32 cellular contexts compared by ENCODE assay signal in the genomic region with DNA sequence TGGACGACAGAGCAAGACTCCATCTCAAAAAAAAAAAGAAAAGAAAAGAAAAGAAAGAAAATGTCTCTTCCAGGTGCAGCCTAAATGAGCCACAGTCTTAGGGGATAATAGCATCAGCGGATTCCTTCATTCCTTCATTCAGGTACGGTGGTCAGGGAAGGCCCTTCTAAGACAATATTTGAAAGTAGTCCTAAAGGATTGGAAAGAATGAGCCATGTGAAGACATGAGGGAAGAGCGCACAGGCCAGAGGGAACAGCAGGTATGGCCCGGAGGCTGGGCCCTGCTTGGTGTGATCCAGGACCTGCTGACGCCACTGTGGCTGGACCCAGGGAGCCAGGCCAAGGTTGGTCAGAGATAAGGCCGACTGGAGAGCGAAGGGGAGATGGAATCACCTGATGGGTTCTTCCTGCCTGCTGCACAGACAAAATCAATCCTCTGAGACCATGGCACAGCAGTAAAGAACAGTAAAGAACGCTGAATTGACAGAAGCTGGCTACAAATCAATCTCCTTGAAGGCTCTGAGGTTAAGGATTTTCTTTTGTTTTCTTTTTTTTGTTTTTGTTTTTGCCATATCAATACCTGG.
"Had no signal": no experiment of that assay in that cellular context is flagged by ENCODE, and none has a peak within 500 bp of the region (broad histone marks: within the 10 kb centered on the region; RNA-seq: fewer than 3 reads in every experiment).

No MANE protein-coding gene starts in this region.

- H3K9me3 Mint-ChIP-seq: activated CD4-positive, alpha-beta memory T cell treated with anti-CD3 and anti-CD28 coated beads for 36 hours; activated CD4-positive, alpha-beta T cell treated with anti-CD3 and anti-CD28 coated beads, Interleukin-2, amount 10 ng/mL, durations not matched to agents 24 days and 14 days; activated naive CD4-positive, alpha-beta T cell treated with anti-CD3 and anti-CD28 coated beads for 36 hours; activated naive CD4-positive, alpha-beta T cell treated with anti-CD3 and anti-CD28 coated beads, Interleukin-2, amount 50 U/mL, for 24 hours; activated naive CD8-positive, alpha-beta T cell treated with anti-CD3 and anti-CD28 coated beads for 36 hours; activated naive CD8-positive, alpha-beta T cell treated with anti-CD3 and anti-CD28 coated beads, Interleukin-2, amount 50 U/mL, for 24 hours; activated T-helper 1 cell treated with anti-CD3 and anti-CD28 coated beads, Interleukin-12 subunit alpha, Interleukin-12 subunit beta, Interleukin-2, Interleukin-4 antibody, amounts not matched to agents 30 ng/mL and 10 ng/mL and 1 ng/mL, durations not matched to agents 14 hours and 24 hours and 36 hours; activated T-helper 2 cell treated with anti-CD3 and anti-CD28 coated beads, Interferon-gamma antibody, Interleukin-2, Interleukin-4, amounts not matched to agents 10 μg/mL and 5 μg/mL and 100 μg/mL, durations not matched to agents 14 hours and 24 hours and 36 hours; brain; central memory CD8-positive, alpha-beta T cell; endodermal cell had no signal

- H3K4me3 ChIP-seq: adrenal gland, colonic mucosa, dorsolateral prefrontal cortex, gastrocnemius medialis, heart left ventricle had no signal

- H3K4me1 ChIP-seq: adrenal gland, colonic mucosa, foreskin keratinocyte, gastrocnemius medialis, heart left ventricle had no signal

- H3K9me3 ChIP-seq: adrenal gland, colonic mucosa, gastrocnemius medialis, heart left ventricle had no signal

- H3K27me3 Mint-ChIP-seq: activated CD4-positive, alpha-beta memory T cell treated with anti-CD3 and anti-CD28 coated beads for 36 hours; activated CD4-positive, alpha-beta T cell treated with anti-CD3 and anti-CD28 coated beads for 36 hours; activated naive CD4-positive, alpha-beta T cell treated with anti-CD3 and anti-CD28 coated beads, Interleukin-2, amount 50 U/mL, for 24 hours; activated naive CD8-positive, alpha-beta T cell treated with anti-CD3 and anti-CD28 coated beads for 36 hours; activated naive CD8-positive, alpha-beta T cell treated with anti-CD3 and anti-CD28 coated beads, Interleukin-2, amount 50 U/mL, for 24 hours; central memory CD8-positive, alpha-beta T cell had no signal

- H3K36me3 Mint-ChIP-seq: activated CD4-positive, alpha-beta memory T cell treated with anti-CD3 and anti-CD28 coated beads for 36 hours; activated CD8-positive, alpha-beta memory T cell treated with anti-CD3 and anti-CD28 coated beads, Interleukin-2, amount 10 ng/mL, durations not matched to agents 7 days and 5 days; activated naive CD4-positive, alpha-beta T cell treated with anti-CD3 and anti-CD28 coated beads, Interleukin-2, amount 50 U/mL, for 24 hours; activated naive CD8-positive, alpha-beta T cell treated with anti-CD3 and anti-CD28 coated beads for 36 hours; brain had no signal

- ATAC-seq: activated CD4-positive, alpha-beta T cell treated with anti-CD3 and anti-CD28 coated beads for 36 hours; activated CD8-positive, alpha-beta memory T cell treated with anti-CD3 and anti-CD28 coated beads, Interleukin-2, amount 10 ng/mL, durations not matched to agents 7 days and 5 days; activated CD8-positive, alpha-beta T cell treated with anti-CD3 and anti-CD28 coated beads, Interleukin-2, amount 10 ng/mL, durations not matched to agents 7 days and 5 days; activated naive CD8-positive, alpha-beta T cell treated with anti-CD3 and anti-CD28 coated beads, Interleukin-2, amount 50 U/mL, for 24 hours; esophagus mucosa; foreskin keratinocyte; gastrocnemius medialis had no signal

- H3K27me3 ChIP-seq: adrenal gland, colonic mucosa, dorsolateral prefrontal cortex, foreskin keratinocyte, gastrocnemius medialis, heart left ventricle had no signal

- H3K27ac Mint-ChIP-seq: activated CD4-positive, alpha-beta memory T cell treated with anti-CD3 and anti-CD28 coated beads for 36 hours; activated CD4-positive, alpha-beta T cell treated with anti-CD3 and anti-CD28 coated beads for 36 hours; activated CD4-positive, alpha-beta T cell treated with anti-CD3 and anti-CD28 coated beads, Interleukin-2, amount 10 ng/mL, durations not matched to agents 24 days and 14 days; activated CD8-positive, alpha-beta memory T cell treated with anti-CD3 and anti-CD28 coated beads, Interleukin-2, amount 10 ng/mL, durations not matched to agents 7 days and 5 days; activated CD8-positive, alpha-beta T cell treated with anti-CD3 and anti-CD28 coated beads, Interleukin-2, amount 10 ng/mL, durations not matched to agents 7 days and 5 days; activated naive CD4-positive, alpha-beta T cell treated with anti-CD3 and anti-CD28 coated beads for 36 hours; activated naive CD4-positive, alpha-beta T cell treated with anti-CD3 and anti-CD28 coated beads, Interleukin-2, amount 50 U/mL, for 24 hours; activated naive CD8-positive, alpha-beta T cell treated with anti-CD3 and anti-CD28 coated beads for 36 hours; activated naive CD8-positive, alpha-beta T cell treated with anti-CD3 and anti-CD28 coated beads, Interleukin-2, amount 50 U/mL, for 24 hours; activated T-helper 1 cell treated with anti-CD3 and anti-CD28 coated beads, Interleukin-12 subunit alpha, Interleukin-12 subunit beta, Interleukin-2, Interleukin-4 antibody, amounts not matched to agents 30 ng/mL and 10 ng/mL and 1 ng/mL, durations not matched to agents 14 hours and 24 hours and 36 hours; activated T-helper 2 cell treated with anti-CD3 and anti-CD28 coated beads, Interferon-gamma antibody, Interleukin-2, Interleukin-4, amounts not matched to agents 10 μg/mL and 5 μg/mL and 100 μg/mL, durations not matched to agents 14 hours and 24 hours and 36 hours; brain; endodermal cell had no signal

- H3K27ac ChIP-seq: adrenal gland, colonic mucosa, dorsolateral prefrontal cortex, foreskin keratinocyte, gastrocnemius medialis had no signal

- DNase-seq: activated CD4-positive, alpha-beta memory T cell treated with anti-CD3 and anti-CD28 coated beads for 36 hours; activated CD4-positive, alpha-beta T cell treated with anti-CD3 and anti-CD28 coated beads for 36 hours; activated CD4-positive, alpha-beta T cell treated with anti-CD3 and anti-CD28 coated beads, Interleukin-2, amount 10 ng/mL, durations not matched to agents 24 days and 14 days; activated CD4-positive, CD25-positive, alpha-beta regulatory T cell; activated CD4-positive, CD25-positive, alpha-beta regulatory T cell treated with anti-CD3 and anti-CD28 coated beads, Interleukin-2, amount 50 U/mL, for 72 hours; activated CD8-positive, alpha-beta memory T cell treated with anti-CD3 and anti-CD28 coated beads, Interleukin-2, amount 10 ng/mL, durations not matched to agents 7 days and 5 days; activated CD8-positive, alpha-beta memory T cell treated with anti-CD3 and anti-CD28 coated beads, Interleukin-2, amount 50 U/mL, for 4 hours; activated CD8-positive, alpha-beta T cell treated with anti-CD3 and anti-CD28 coated beads, Interleukin-2, amount 10 ng/mL, durations not matched to agents 7 days and 5 days; activated effector memory CD4-positive, alpha-beta T cell treated with anti-CD3 and anti-CD28 coated beads, Interleukin-2, amount 50 U/mL, for 16 hours; activated naive CD4-positive, alpha-beta T cell treated with anti-CD3 and anti-CD28 coated beads for 36 hours; activated naive CD8-positive, alpha-beta T cell treated with anti-CD3 and anti-CD28 coated beads for 36 hours; activated naive CD8-positive, alpha-beta T cell treated with anti-CD3 and anti-CD28 coated beads, Interleukin-2, amount 50 U/mL, for 24 hours; activated T-cell treated with anti-CD3 and anti-CD28 coated beads, Interleukin-2, amount 50 U/mL, for 1 hour; activated T-cell treated with anti-CD3 and anti-CD28 coated beads, Interleukin-2, amount 50 U/mL, for 48 hours; amygdala; colonic mucosa; dorsolateral prefrontal cortex; effector memory CD4-positive, alpha-beta T cell; endodermal cell; foreskin keratinocyte; gastrocnemius medialis; glutamatergic neuron; heart left ventricle; T-helper 2 cell had no signal

- H3K4me1 Mint-ChIP-seq: activated CD4-positive, alpha-beta T cell treated with anti-CD3 and anti-CD28 coated beads for 36 hours; activated CD4-positive, alpha-beta T cell treated with anti-CD3 and anti-CD28 coated beads, Interleukin-2, amount 10 ng/mL, durations not matched to agents 24 days and 14 days; activated CD8-positive, alpha-beta memory T cell treated with anti-CD3 and anti-CD28 coated beads, Interleukin-2, amount 10 ng/mL, durations not matched to agents 7 days and 5 days; activated naive CD4-positive, alpha-beta T cell treated with anti-CD3 and anti-CD28 coated beads, Interleukin-2, amount 50 U/mL, for 24 hours; activated naive CD8-positive, alpha-beta T cell treated with anti-CD3 and anti-CD28 coated beads for 36 hours; activated naive CD8-positive, alpha-beta T cell treated with anti-CD3 and anti-CD28 coated beads, Interleukin-2, amount 50 U/mL, for 24 hours; brain; central memory CD8-positive, alpha-beta T cell had no signal

- H3K4me3 Mint-ChIP-seq: activated CD4-positive, alpha-beta memory T cell treated with anti-CD3 and anti-CD28 coated beads for 36 hours; activated CD4-positive, alpha-beta T cell treated with anti-CD3 and anti-CD28 coated beads for 36 hours; activated CD4-positive, alpha-beta T cell treated with anti-CD3 and anti-CD28 coated beads, Interleukin-2, amount 10 ng/mL, durations not matched to agents 24 days and 14 days; activated CD8-positive, alpha-beta memory T cell treated with anti-CD3 and anti-CD28 coated beads, Interleukin-2, amount 10 ng/mL, durations not matched to agents 7 days and 5 days; activated CD8-positive, alpha-beta T cell treated with anti-CD3 and anti-CD28 coated beads, Interleukin-2, amount 10 ng/mL, durations not matched to agents 7 days and 5 days; activated naive CD4-positive, alpha-beta T cell treated with anti-CD3 and anti-CD28 coated beads for 36 hours; activated naive CD4-positive, alpha-beta T cell treated with anti-CD3 and anti-CD28 coated beads, Interleukin-2, amount 50 U/mL, for 24 hours; activated naive CD8-positive, alpha-beta T cell treated with anti-CD3 and anti-CD28 coated beads for 36 hours; activated naive CD8-positive, alpha-beta T cell treated with anti-CD3 and anti-CD28 coated beads, Interleukin-2, amount 50 U/mL, for 24 hours; activated T-helper 1 cell treated with anti-CD3 and anti-CD28 coated beads, Interleukin-12 subunit alpha, Interleukin-12 subunit beta, Interleukin-2, Interleukin-4 antibody, amounts not matched to agents 30 ng/mL and 10 ng/mL and 1 ng/mL, durations not matched to agents 14 hours and 24 hours and 36 hours; brain; central memory CD8-positive, alpha-beta T cell; endodermal cell had no signal

- FAIRE-seq: bronchial epithelial cell had no signal

- H3K36me3 ChIP-seq: adrenal gland, colonic mucosa, gastrocnemius medialis, heart left ventricle had no signal
